Comparison of ENCODE assay signal across 27 cellular contexts in genomic region chrX:129632443-129632842, GRCh38. TPM values are rescaled to one million over a fixed set of nuclear protein-coding genes. Genes with fewer than 3 reads are reported as not detected.
A peak's percentile ranks its signal among the peaks of the same experiment; 100 is the strongest.
DNase-seq lines count a peak whose midpoint lies in the region; ATAC-seq, FAIRE-seq and TF ChIP-seq lines count a peak whose summit lies in the region.
"Had no signal": no experiment of that assay in that cellular context is flagged by ENCODE, and none has a peak within 500 bp of the region (broad histone marks: within the 10 kb centered on the region; RNA-seq: fewer than 3 reads in every experiment).

No MANE protein-coding gene starts in this region.

- TF ChIP-seq CTCF in AG09319 (IDR thresholded peaks at IDR 0.05; ENCODE audit: low read depth, low read length) = no peak
- no peak for TF ChIP-seq CTCF in fibroblast of villous mesenchyme (IDR thresholded peaks at IDR 0.05; ENCODE audit: insufficient read depth, low read depth, low read length)
- no peak for TF ChIP-seq CTCF in coronary artery (IDR thresholded peaks at IDR 0.05)

- no peaks in the 10 kb centered on the region for H4K20me1 ChIP-seq in GM23248 (ENCODE audit: insufficient read depth)

- H3K9me3 ChIP-seq in GM23248 (ENCODE audit: low read depth) = no peaks in the 10 kb centered on the region
- H3K9me3 ChIP-seq: A549, ascending aorta, esophagus squamous epithelium, ovary, spleen, tibial artery had no signal

- H3K9ac ChIP-seq in GM23248 = no peak overlapping the region

- no peaks in the 10 kb centered on the region for H3K27me3 ChIP-seq in GM23248 (replicated peaks; ENCODE audit: insufficient read depth)
- H3K27me3 ChIP-seq: ascending aorta, ovary, spleen, tibial artery had no signal

- H3K4me3 ChIP-seq in GM23248 (no peak overlapping the region), fibroblast of villous mesenchyme (ENCODE audit: low read depth, low read length) (no peak overlapping the region), coronary artery (no peak overlapping the region)
- H3K4me3 ChIP-seq: A549, ascending aorta, esophagus squamous epithelium, lung, ovary, spleen, tibial artery had no signal

- no peak for ATAC-seq in HG03565 (IDR thresholded peaks at IDR 0.05; ENCODE audit: unreplicated experiment)
- no peak for ATAC-seq in activated T-cell treated with anti-CD3 and anti-CD28 coated beads, Interleukin-2, amount 50 U/mL, for 4 hours
- ATAC-seq: A549; activated CD8-positive, alpha-beta T cell treated with anti-CD3 and anti-CD28 coated beads, Interleukin-2, amount 10 ng/mL, durations not matched to agents 7 days and 5 days; SK-N-SH treated with all-trans-retinoic acid at 6 μM for 48 hours; T-helper 17 cell had no signal

- H3K36me3 Mint-ChIP-seq in activated T-cell treated with anti-CD3 and anti-CD28 coated beads, Interleukin-2, amount 50 U/mL, for 4 hours (ENCODE audit: insufficient read depth) = no peaks in the 10 kb centered on the region
- H3K36me3 Mint-ChIP-seq: activated naive CD8-positive, alpha-beta T cell treated with anti-CD3 and anti-CD28 coated beads for 36 hours had no signal

- H3K4me3 Mint-ChIP-seq in activated T-cell treated with anti-CD3 and anti-CD28 coated beads, Interleukin-2, amount 50 U/mL, for 4 hours = no peak overlapping the region
- H3K4me3 Mint-ChIP-seq: activated CD8-positive, alpha-beta T cell treated with anti-CD3 and anti-CD28 coated beads, Interleukin-2, amount 10 ng/mL, durations not matched to agents 7 days and 5 days; activated naive CD8-positive, alpha-beta T cell treated with anti-CD3 and anti-CD28 coated beads for 36 hours; dendritic cell treated with granulocyte-macrophage colony-stimulating factor and Interleukin-4, amounts not matched to agents 40 ng/mL and 50 ng/mL, for 4 days; T-helper 17 cell had no signal

- no peaks in the 10 kb centered on the region for H3K79me2 ChIP-seq in GM23248 (ENCODE audit: insufficient read depth)

- no peak overlapping the region for H2AFZ ChIP-seq in GM23248

- no peaks in the 10 kb centered on the region for H3K9me2 ChIP-seq in GM23248 (ENCODE audit: insufficient read depth)

- no peak overlapping the region for H3K4me2 ChIP-seq in GM23248 (ENCODE audit: unreplicated experiment)
- H3K4me2 ChIP-seq: A549 had no signal

- in situ Hi-C loops in GM23248 (cut with MboI) = no loop called here

- no peaks in the 10 kb centered on the region for H3K9me3 Mint-ChIP-seq in activated T-cell treated with anti-CD3 and anti-CD28 coated beads, Interleukin-2, amount 50 U/mL, for 4 hours
- H3K9me3 Mint-ChIP-seq: activated naive CD8-positive, alpha-beta T cell treated with anti-CD3 and anti-CD28 coated beads for 36 hours; dendritic cell treated with granulocyte-macrophage colony-stimulating factor and Interleukin-4, amounts not matched to agents 40 ng/mL and 50 ng/mL, for 4 days had no signal

- DNase-seq in AG09319 (ENCODE audit: extremely low read depth, low read depth) = peak; percentile 20
- peak; percentile 59 for DNase-seq in GM23248
- peak; percentile 20 for DNase-seq in amniotic epithelial cell (ENCODE audit: low read depth)
- DNase-seq in fibroblast of villous mesenchyme (ENCODE audit: low read depth) = peak; percentile 15
- no peak for DNase-seq in activated T-cell treated with anti-CD3 and anti-CD28 coated beads, Interleukin-2, amount 50 U/mL, for 4 hours
- DNase-seq in coronary artery (ENCODE audit: low spot score) = no peak
- no peak for DNase-seq in HTR-8/SVneo (ENCODE audit: insufficient read length, low spot score)
- DNase-seq: activated CD8-positive, alpha-beta T cell treated with anti-CD3 and anti-CD28 coated beads, Interleukin-2, amount 10 ng/mL, durations not matched to agents 7 days and 5 days; activated effector memory CD4-positive, alpha-beta T cell treated with anti-CD3 and anti-CD28 coated beads, Interleukin-2, amount 50 U/mL, for 16 hours; activated naive CD8-positive, alpha-beta T cell treated with anti-CD3 and anti-CD28 coated beads for 36 hours; central memory CD4-positive, alpha-beta T cell; DND-41; esophagus squamous epithelium; kidney glomerular epithelial cell; NCI-H1436; NCI-H2081 treated with DMSO at 0.1 percent for 48 hours; NCI-H345; ovary; spleen; T-helper 17 cell; tibial artery had no signal

- H3K4me1 Mint-ChIP-seq in activated T-cell treated with anti-CD3 and anti-CD28 coated beads, Interleukin-2, amount 50 U/mL, for 4 hours (ENCODE audit: low read depth) = no peaks in the 10 kb centered on the region
- H3K4me1 Mint-ChIP-seq: T-helper 17 cell had no signal

- FAIRE-seq in HTR-8/SVneo (lab: Jason Lieb, UNC) = no peak
- FAIRE-seq: A549 had no signal

- H3F3A ChIP-seq in GM23248 (ENCODE audit: insufficient read depth) = no peaks in the 10 kb centered on the region

- H3K4me1 ChIP-seq in GM23248 (ENCODE audit: insufficient read depth) = no peaks in the 10 kb centered on the region
- H3K4me1 ChIP-seq: A549, ascending aorta had no signal

- H3K36me3 ChIP-seq in GM23248 (ENCODE audit: low read depth) = no peaks in the 10 kb centered on the region
- H3K36me3 ChIP-seq: ascending aorta, esophagus squamous epithelium, ovary, spleen, tibial artery had no signal

- WGBS in GM23248 (ENCODE audit: low coverage in 1 of 2, low lambda C conversion rate in 2 of 2, missing lambda C conversion rate in 2 of 2), 2 experiments = 4 to 17% methylated on average over 6 to 7 of the region's 7 CpGs

- H3K27ac ChIP-seq in GM23248 = peak overlapping the region; percentile 39; the same call in 1 of the 2 replicates
- no peak overlapping the region for H3K27ac ChIP-seq in coronary artery
- H3K27ac ChIP-seq: A549, ascending aorta, ovary, spleen, tibial artery had no signal

- H3K27me3 Mint-ChIP-seq in activated T-cell treated with anti-CD3 and anti-CD28 coated beads, Interleukin-2, amount 50 U/mL, for 4 hours (ENCODE audit: low read depth) = no peaks in the 10 kb centered on the region
- H3K27me3 Mint-ChIP-seq: activated naive CD8-positive, alpha-beta T cell treated with anti-CD3 and anti-CD28 coated beads for 36 hours; T-helper 17 cell had no signal

RNA-seq across cellular contexts. Expression of gene APLN, which starts 22.3 kb away (rescaled TPM):
- 0.43 and 1.1 TPM in 2 replicates for total RNA-seq in GM23248 (2014; rRNA removed; shearing (Covaris generic))
- 0.80 and 1.1 TPM in 2 replicates for polyA plus RNA-seq in GM23248 (2016; fragmentation: Nextera tagmentation; extraction: Ambion mirVana)
- total RNA-seq in fibroblast of villous mesenchyme = under 0.01 TPM in 2 replicates
- total RNA-seq in activated T-cell treated with anti-CD3 and anti-CD28 coated beads, Interleukin-2, amount 50 U/mL, for 4 hours = under 1 TPM; 0.11 to 0.18 (median 0.11) TPM
- total RNA-seq: T-helper 17 cell had no signal

Comparison
In these comparisons a context has a peak if more than half of its experiments do, and no peak if none do; other contexts are left out.
1. DNase-seq: peak in AG09319 (single experiment), GM23248 (single experiment), amniotic epithelial cell (single experiment) and fibroblast of villous mesenchyme (single experiment); none in activated T-cell treated with anti-CD3 and anti-CD28 coated beads, Interleukin-2, amount 50 U/mL, for 4 hours (single experiment), coronary artery (single experiment) and HTR-8/SVneo (single experiment).